ENCODE assay signal across 10 cellular contexts in the genomic region with DNA sequence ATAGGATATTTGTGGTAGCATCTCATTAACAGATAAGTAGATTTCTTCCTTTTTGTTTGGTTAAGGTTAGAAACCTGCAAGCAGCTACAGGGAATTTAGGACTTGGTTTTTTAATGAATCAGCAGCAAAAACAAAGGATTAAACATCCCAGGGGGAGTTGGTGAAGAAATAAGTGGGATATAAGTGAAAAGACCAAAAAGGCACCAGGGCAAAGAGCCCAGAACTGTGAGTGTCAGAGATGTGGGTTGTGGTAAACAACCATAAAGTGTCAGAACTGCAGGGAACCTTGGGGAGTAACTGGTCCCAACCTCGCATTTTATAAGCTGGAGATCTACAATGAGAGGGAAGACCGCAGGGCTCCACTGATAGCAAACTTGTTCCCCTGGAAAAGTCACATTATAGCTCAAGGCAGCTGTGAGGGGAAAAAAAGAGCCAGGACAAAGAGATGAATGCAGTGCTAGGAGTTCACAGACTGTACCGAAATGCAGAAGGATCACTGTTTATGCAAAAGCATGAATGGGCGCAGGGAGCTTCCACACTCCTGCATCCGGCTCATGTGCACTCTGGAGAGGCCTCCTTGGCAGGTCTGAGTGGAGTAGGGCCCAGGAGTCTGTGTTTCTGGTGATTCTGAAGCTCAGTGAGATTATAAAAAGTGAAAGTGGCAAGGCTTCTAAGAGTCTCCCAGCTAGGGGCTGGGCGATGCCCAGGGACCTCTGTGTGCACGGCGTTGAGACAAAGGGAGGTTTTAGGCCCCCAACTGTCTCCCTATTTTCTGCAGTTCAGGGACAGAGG.
DNase-seq lines count a peak whose midpoint lies in the region; ATAC-seq and TF ChIP-seq lines count a peak whose summit lies in the region.
"Had no signal": no experiment of that assay in that cellular context is flagged by ENCODE, and none has a peak within 500 bp of the region (broad histone marks: within the 10 kb centered on the region; RNA-seq: fewer than 3 reads in every experiment).

No MANE protein-coding gene starts in this region.

- no peaks in the 10 kb centered on the region for H3K36me3 Mint-ChIP-seq in CD8-positive, alpha-beta T cell

- H3K4me3 Mint-ChIP-seq in CD8-positive, alpha-beta T cell = peak overlapping the region; percentile 22

- no peak overlapping the region for H3K27ac Mint-ChIP-seq in CD8-positive, alpha-beta T cell

- no peaks in the 10 kb centered on the region for H3K9me3 ChIP-seq in CD8-positive, alpha-beta T cell (ENCODE audit: low read length)
- H3K9me3 ChIP-seq in RWPE2 (ENCODE audit: severe bottlenecking) = no peaks in the 10 kb centered on the region

- TF ChIP-seq CTCF in CD8-positive, alpha-beta T cell (IDR thresholded peaks at IDR 0.05) = no peak
- TF ChIP-seq CTCF in RWPE2 (IDR thresholded peaks at IDR 0.05; ENCODE audit: poor library complexity, severe bottlenecking) = no peak

- no peak overlapping the region for H3K27ac ChIP-seq in CD8-positive, alpha-beta T cell (ENCODE audit: low read depth, low read length)
- no peak overlapping the region for H3K27ac ChIP-seq in RWPE2 (ENCODE audit: poor library complexity, severe bottlenecking)

- peaks cover 20% of the 10 kb centered on the region for H3K4me1 Mint-ChIP-seq in CD8-positive, alpha-beta T cell (ENCODE audit: low read depth)

- H3K4me3 ChIP-seq in CD8-positive, alpha-beta T cell (ENCODE audit: low read depth, low read length) = peak overlapping the region; percentile 11
- H3K4me3 ChIP-seq in RWPE2 (ENCODE audit: severe bottlenecking) = no peak overlapping the region

- DNase-seq in CD8-positive, alpha-beta T cell = no peak
- no peak for DNase-seq in RWPE2 (ENCODE audit: low spot score)
- peak; percentile 28 for DNase-seq in globus pallidus (ENCODE audit: low spot score)
- peak; percentile 49 for DNase-seq in retina
- DNase-seq in foreskin melanocyte = no peak
- DNase-seq in HT-29 (ENCODE audit: low spot score) = no peak
- no peak for DNase-seq in NCI-H526 treated with DMSO at 0.1 percent for 48 hours (lab: John Stamatoyannopoulos, UW)
- DNase-seq: Calu3 had no signal

- no peaks in the 10 kb centered on the region for H3K36me3 ChIP-seq in CD8-positive, alpha-beta T cell (ENCODE audit: insufficient read depth, low read length)
- H3K36me3 ChIP-seq in RWPE2 (ENCODE audit: low read depth) = no peaks in the 10 kb centered on the region

- intact Hi-C loops in CD8-positive, alpha-beta T cell (cut with DNase I, micrococcal nuclease) = no loop called here

- peaks cover 3% of the 10 kb centered on the region for H3K4me1 ChIP-seq in CD8-positive, alpha-beta T cell (ENCODE audit: insufficient read depth, low read length)
- peaks cover 5% of the 10 kb centered on the region for H3K4me1 ChIP-seq in RWPE2 (ENCODE audit: insufficient read depth, poor library complexity, severe bottlenecking)

- POLR2A ChIA-PET in CD8-positive, alpha-beta T cell (lab: Charles Lee) = no interaction called here

- CTCF ChIA-PET in CD8-positive, alpha-beta T cell (lab: Charles Lee) = no interaction called here

- no peak for ATAC-seq in CD8-positive, alpha-beta T cell
- peak; percentile 25; the same call in 1 of the 3 replicates for ATAC-seq in RWPE2 (ENCODE audit: low read depth)
- ATAC-seq in GM21526 (IDR thresholded peaks at IDR 0.05; ENCODE audit: low FRiP score, unreplicated experiment) = no peak
- ATAC-seq: HCT116 had no signal

- no peaks in the 10 kb centered on the region for H3K27me3 Mint-ChIP-seq in CD8-positive, alpha-beta T cell (ENCODE audit: low read depth)

- H3K27me3 ChIP-seq in CD8-positive, alpha-beta T cell (ENCODE audit: insufficient read depth, low read length) = no peaks in the 10 kb centered on the region
- H3K27me3 ChIP-seq in RWPE2 (ENCODE audit: insufficient read depth, poor library complexity, severe bottlenecking) = no peaks in the 10 kb centered on the region

- no peaks in the 10 kb centered on the region for H3K9me3 Mint-ChIP-seq in CD8-positive, alpha-beta T cell

Comparison
In these comparisons a context has a peak if more than half of its experiments do, and no peak if none do; other contexts are left out.
1. DNase-seq: peak in globus pallidus (single experiment) and retina (single experiment); none in CD8-positive, alpha-beta T cell (0 of 7), RWPE2 (single experiment), foreskin melanocyte (single experiment), HT-29 (single experiment) and NCI-H526 treated with DMSO at 0.1 percent for 48 hours (single experiment).